ENCODE assay signal across 9 cellular contexts in the genomic region with DNA sequence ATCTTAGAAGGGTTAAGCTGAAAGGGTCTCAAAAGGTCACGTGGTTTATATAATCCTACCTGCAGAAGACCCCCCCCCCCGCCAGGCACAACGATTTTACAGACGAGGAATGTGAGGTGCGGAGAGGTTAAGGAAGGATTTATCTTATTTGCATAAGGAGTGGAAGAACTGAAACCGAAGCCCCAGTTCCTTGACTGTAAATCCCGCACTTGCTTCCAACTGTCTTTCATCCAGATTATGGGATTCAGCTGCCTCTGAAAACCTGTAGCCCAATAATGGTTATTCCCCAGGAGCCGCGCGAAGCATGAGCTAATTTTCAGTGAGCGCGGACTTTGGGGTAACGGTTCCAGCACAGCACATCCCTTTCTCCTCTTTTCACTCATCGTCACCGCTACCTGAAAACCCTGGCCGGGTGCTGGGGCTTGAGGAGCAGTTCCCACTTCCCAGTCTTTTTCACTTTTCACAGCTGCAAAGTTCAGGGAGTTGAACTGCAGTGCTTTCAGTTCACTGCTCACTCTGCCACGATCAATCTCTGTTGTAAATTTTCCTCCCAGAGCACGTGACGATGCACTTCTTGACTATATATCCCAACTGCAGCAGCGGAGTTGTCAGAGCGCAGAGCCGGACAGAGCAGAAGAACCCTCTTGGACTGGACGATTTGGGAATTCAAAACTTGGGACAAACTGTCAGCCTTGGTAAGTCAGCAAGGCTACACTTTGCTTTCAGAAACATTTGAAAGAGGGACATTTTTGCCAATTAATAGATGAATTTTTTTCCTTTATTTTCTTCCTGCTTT. TPM values are rescaled to one million over a fixed set of nuclear protein-coding genes. Genes with fewer than 3 reads are reported as not detected.
DNase-seq lines count a peak whose midpoint lies in the region; ATAC-seq and TF ChIP-seq lines count a peak whose summit lies in the region.
"Had no signal": no experiment of that assay in that cellular context is flagged by ENCODE, and none has a peak within 500 bp of the region (broad histone marks: within the 10 kb centered on the region; RNA-seq: fewer than 3 reads in every experiment).

A gene with protein sequence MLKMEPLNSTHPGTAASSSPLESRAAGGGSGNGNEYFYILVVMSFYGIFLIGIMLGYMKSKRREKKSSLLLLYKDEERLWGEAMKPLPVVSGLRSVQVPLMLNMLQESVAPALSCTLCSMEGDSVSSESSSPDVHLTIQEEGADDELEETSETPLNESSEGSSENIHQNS (plus strand): TSS at position 611 of the 796 bp plus-strand sequence. CDS start 641 bp downstream, outside the sequence.

- H3K27me3 ChIP-seq in esophagus muscularis mucosa (no peaks in the 10 kb centered on the region), muscle layer of duodenum (ENCODE audit: low read depth, low read length) (no peaks in the 10 kb centered on the region)

- H3K36me3 ChIP-seq in esophagus muscularis mucosa (no peaks in the 10 kb centered on the region), muscle layer of duodenum (ENCODE audit: control insufficient read depth in 1 of 2, insufficient read depth in 2 of 2, low read length in 2 of 2) (no peaks in the 10 kb centered on the region), urinary bladder (ENCODE audit: insufficient read depth) (no peaks in the 10 kb centered on the region)

- no peak for TF ChIP-seq CTCF in esophagus muscularis mucosa (IDR thresholded peaks at IDR 0.05)

- DNase-seq in NCI-H82 treated with DMSO at 0.1 percent for 48 hours (lab: John Stamatoyannopoulos, UW; ENCODE audit: unreplicated experiment) (peak; percentile 46), esophagus muscularis mucosa (ENCODE audit: extremely low spot score) (no peak), NOMO-1 treated with dmso at 0.1 percent for 144 hours (lab: John Stamatoyannopoulos, UW; ENCODE audit: unreplicated experiment) (no peak)
- DNase-seq: stimulated activated CD4-positive, alpha-beta T cell treated with anti-CD3 and anti-CD28 coated beads, Interleukin-4, amount 100 ng/mL, for 4 hours; T-helper 17 cell had no signal

- 33% methylated on average over 22 of the region's 23 CpGs for WGBS in esophagus muscularis mucosa
- WGBS in urinary bladder = 15% methylated on average over 23 of the region's 23 CpGs

- H3K4me3 ChIP-seq in esophagus muscularis mucosa (peak within 1 kb of the TSS; percentile 52 to 64 (median 63)), muscle layer of duodenum (ENCODE audit: low read depth in 1 of 2, low read length in 2 of 2) (peak within 1 kb of the TSS; percentile 56 to 63), urinary bladder (ENCODE audit: low read depth, low read length) (peak within 1 kb of the TSS; percentile 43)

- intact Hi-C loops in esophagus muscularis mucosa (cut with DNase I) = loop anchor here (5.0 kb wide), 1 partner anchor 59 kb away; no protein-coding TSS in a partner anchor

- H3K27ac ChIP-seq in esophagus muscularis mucosa (replicated peaks in 1 of 4) = peak within 1 kb of the TSS; percentile 86 to 92 (median 90)
- peak within 1 kb of the TSS; percentile 61 for H3K27ac ChIP-seq in muscle layer of duodenum (ENCODE audit: low read length)
- H3K27ac ChIP-seq in urinary bladder (ENCODE audit: low read depth) = peak within 1 kb of the TSS; percentile 75

- TF ChIP-seq POLR2A in esophagus muscularis mucosa (IDR thresholded peaks at IDR 0.05; ENCODE audit: low read depth) = peak; percentile 66

- ATAC-seq in GM21423 (IDR thresholded peaks at IDR 0.05; ENCODE audit: unreplicated experiment) (no peak), HG03108 (IDR thresholded peaks at IDR 0.05; ENCODE audit: unreplicated experiment) (no peak)
- ATAC-seq: T-helper 17 cell had no signal

- no peak for TF ChIP-seq EP300 in esophagus muscularis mucosa (IDR thresholded peaks at IDR 0.05)

- H3K4me1 ChIP-seq in esophagus muscularis mucosa (peaks cover 16 to 78% (median 78%) of the 10 kb centered on the region in 4 donors), muscle layer of duodenum (ENCODE audit: control insufficient read depth in 1 of 2, insufficient read depth in 2 of 2, low read length in 2 of 2) (peaks cover 0 to 23% of the 10 kb centered on the region in 2 donors), urinary bladder (ENCODE audit: insufficient read depth) (no peaks in the 10 kb centered on the region)

- no peaks in the 10 kb centered on the region for H3K9me3 ChIP-seq in esophagus muscularis mucosa
- H3K9me3 ChIP-seq in muscle layer of duodenum (ENCODE audit: control insufficient read depth in 1 of 2, low read length in 2 of 2) = no peaks in the 10 kb centered on the region

RNA-seq across cellular contexts. Expression of the gene that starts here (rescaled TPM):
- total RNA-seq in esophagus muscularis mucosa (10 to 100 TPM; 11.6 to 38.1 (median 17.7) TPM), urinary bladder (22.0 TPM)
- polyA plus RNA-seq in urinary bladder = 37.0 TPM
- total RNA-seq: T-helper 17 cell had no signal
